9 cellular contexts compared by ENCODE assay signal in the genomic region with DNA sequence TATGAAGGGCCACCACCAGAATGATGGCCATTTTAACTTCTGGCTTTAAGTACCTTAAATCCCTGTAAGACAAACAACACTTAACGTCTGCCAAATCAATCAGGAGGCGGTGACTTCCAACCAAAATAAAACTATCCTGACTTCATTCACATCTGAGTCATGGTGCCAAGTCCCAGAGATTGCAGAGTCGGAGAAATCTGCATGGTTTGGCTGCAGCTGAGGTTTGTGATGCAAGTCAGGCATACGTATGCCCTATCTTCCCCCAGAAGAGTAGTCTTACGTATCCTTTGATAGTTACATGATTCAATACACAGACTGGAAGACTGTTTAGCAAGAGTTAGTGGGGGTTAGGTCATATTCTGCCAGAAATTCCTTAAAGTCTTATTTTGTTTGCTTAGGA. TPM values are rescaled to one million over a fixed set of nuclear protein-coding genes. Genes with fewer than 3 reads are reported as not detected.
DNase-seq lines count a peak whose midpoint lies in the region; ATAC-seq and TF ChIP-seq lines count a peak whose summit lies in the region.
"Had no signal": no experiment of that assay in that cellular context is flagged by ENCODE, and none has a peak within 500 bp of the region (broad histone marks: within the 10 kb centered on the region; RNA-seq: fewer than 3 reads in every experiment).

No MANE protein-coding gene starts in this region.

- CTCF ChIA-PET in HEK293T (lab: Yijun Ruan, JAX) = interaction anchor here (1.5 to 5.6 kb wide), 2 partner anchors 9 to 146 kb away, joined by 3 to 25 read pairs; no protein-coding TSS in a partner anchor

- H3K9me3 ChIP-seq in adrenal gland (replicated peaks in 1 of 3) = no peaks in the 10 kb centered on the region
- H3K9me3 ChIP-seq: SJSA1 had no signal

- no peak overlapping the region for H3K27ac Mint-ChIP-seq in immature natural killer cell

- peaks cover 0 to 24% (median 10%) of the 10 kb centered on the region in 3 donors for H3K27me3 Mint-ChIP-seq in immature natural killer cell (ENCODE audit: low read depth in 3 of 3)

- H3K27me3 ChIP-seq in adrenal gland = no peaks in the 10 kb centered on the region
- H3K27me3 ChIP-seq: SJSA1 had no signal

- intact Hi-C loops in adrenal gland (cut with DNase I) = loop anchor here (5.0 kb wide), 2 partner anchors 143 to 187 kb away; no protein-coding TSS in a partner anchor

- POLR2A ChIA-PET in HEK293T (lab: Yijun Ruan, JAX) = interaction anchor here (1.9 kb wide), 1 partner anchor 155 kb away, joined by 9 read pairs; the partner anchor contains the start of gene NARS2

- H3K4me1 ChIP-seq in adrenal gland (replicated peaks in 1 of 2) = peaks cover 10 to 50% of the 10 kb centered on the region in 2 donors

- no peak for TF ChIP-seq CTCF in adrenal gland (IDR thresholded peaks at IDR 0.05)

- WGBS in adrenal gland, 4 donors = 7 to 20% (median 14%) methylated on average over 5 of the region's 5 CpGs

- H3K36me3 ChIP-seq in adrenal gland (replicated peaks in 1 of 2) = no peaks in the 10 kb centered on the region
- H3K36me3 ChIP-seq: SJSA1 had no signal

- H3K27ac ChIP-seq in adrenal gland = peak overlapping the region in 4 of 5 donors; percentile 45 to 100 (median 75)
- H3K27ac ChIP-seq: SJSA1 had no signal

- H3K9me3 Mint-ChIP-seq in immature natural killer cell = peaks cover 0 to 2% (median 0%) of the 10 kb centered on the region in 6 donors

- H3K4me1 Mint-ChIP-seq in immature natural killer cell = peaks cover 19 to 30% of the 10 kb centered on the region in 2 donors

- H3K4me3 Mint-ChIP-seq in immature natural killer cell = peak overlapping the region in 4 of 5 donors; percentile 16 to 86 (median 85)

- peak; percentile 32 for DNase-seq in DMS79 treated with DMSO at 0.1 percent for 48 hours (lab: John Stamatoyannopoulos, UW)
- DNase-seq in DMS79 (lab: John Stamatoyannopoulos, UW) = no peak
- DNase-seq in adrenal gland = peak; percentile 53 to 90 (median 85)
- no peak for DNase-seq in immature natural killer cell
- peak; percentile 97 for DNase-seq in stromal cell of bone marrow (ENCODE audit: low read depth)
- DNase-seq in NAMALWA (ENCODE audit: low spot score) = no peak
- no peak for DNase-seq in HEK293T (ENCODE audit: extremely low spot score)

- no peak for ATAC-seq in GM21619 (IDR thresholded peaks at IDR 0.05; ENCODE audit: unreplicated experiment)

- H3K36me3 Mint-ChIP-seq in immature natural killer cell = peaks cover 0 to 9% (median 0%) of the 10 kb centered on the region in 3 donors

- TF ChIP-seq POLR2A in adrenal gland (IDR thresholded peaks at IDR 0.05) = peak in 1 of 2 donors; percentile 36

- H3K4me3 ChIP-seq in adrenal gland = no peak overlapping the region
- H3K4me3 ChIP-seq: SJSA1 had no signal

TF ChIP-seq in HEK293T, 16 proteins besides CTCF, POLR2A, EP300 and RAD21:
- no peak for TF ChIP-seq TARDBP (IDR thresholded peaks at IDR 0.05)
- no peak for TF ChIP-seq LEF1 (IDR thresholded peaks at IDR 0.05; ENCODE audit: borderline replicate concordance)

RNA-seq across cellular contexts. Expression of gene GAB2, which starts 1.7 kb away (rescaled TPM):
- 10 to 100 TPM in 7 of 8 donors, 1 to 10 TPM in 1; 2.4 to 22.4 (median 18.5) TPM for total RNA-seq in adrenal gland
- 10 to 100 TPM in 1 of 3 donors, 1 to 10 TPM in 2; 3.6 to 10.7 (median 8.7) TPM for polyA plus RNA-seq in adrenal gland
- polyA plus RNA-seq in immature natural killer cell = 1 to 10 TPM in 2 of 3 donors, not detected in 1; 1.0 TPM

Comparison
In these comparisons a context has a peak if more than half of its experiments do, and no peak if none do; other contexts are left out.
1. DNase-seq: peak in DMS79 treated with DMSO at 0.1 percent for 48 hours (single experiment), adrenal gland (7 of 7) and stromal cell of bone marrow (single experiment); none in DMS79 (single experiment), immature natural killer cell (0 of 3), NAMALWA (single experiment) and HEK293T (single experiment).